In genomic region chr7:124603066-124603465, GRCh38 we compare ENCODE assay signal across 28 cellular contexts.
DNase-seq lines count a peak whose midpoint lies in the region; ATAC-seq and TF ChIP-seq lines count a peak whose summit lies in the region.
"Had no signal": no experiment of that assay in that cellular context is flagged by ENCODE, and none has a peak within 500 bp of the region (broad histone marks: within the 10 kb centered on the region; RNA-seq: fewer than 3 reads in every experiment).

No MANE protein-coding gene starts in this region.

- in situ Hi-C loops in GM13977 (cut with MboI; ENCODE audit: low pct_unique_long_range_greater_than_20kb, low sequenced_read_pairs, unreplicated experiment), result no loop called here

- no peak overlapping the region for H3K4me3 ChIP-seq in epithelial cell of esophagus (ENCODE audit: low read length)
- H3K4me3 ChIP-seq: A549, ascending aorta, BLaER1, left ventricle myocardium inferior, upper lobe of right lung had no signal

- TF ChIP-seq CTCF in epithelial cell of esophagus (IDR thresholded peaks at IDR 0.05; ENCODE audit: insufficient read depth, low read depth, low read length, missing control alignments), result no peak
- no peak for TF ChIP-seq CTCF in GM13977 (IDR thresholded peaks at IDR 0.05; ENCODE audit: extremely low read depth, insufficient read depth, missing control alignments)

- DNase-seq in A172 (ENCODE audit: low spot score) (peak; percentile 67), ELR (ENCODE audit: low read depth) (peak; percentile 60), NCI-H69 (lab: John Stamatoyannopoulos, UW) (peak; percentile 56), epithelial cell of esophagus (ENCODE audit: low read depth) (peak; percentile 72), DMS79 (lab: John Stamatoyannopoulos, UW) (no peak), COR-L47 (lab: John Stamatoyannopoulos, UW) (no peak), GM13977 (ENCODE audit: low spot score) (no peak)
- DNase-seq: activated B cell treated with CpG ODN at 0.5 μM for 24 hours; activated CD4-positive, alpha-beta T cell treated with anti-CD3 and anti-CD28 coated beads, Interleukin-2, amount 50 U/mL, for 4 hours; activated CD8-positive, alpha-beta memory T cell treated with anti-CD3 and anti-CD28 coated beads, Interleukin-2, amount 50 U/mL, for 4 hours; Caco-2; central memory CD4-positive, alpha-beta T cell; DND-41; left ventricle myocardium inferior; naive thymus-derived CD8-positive, alpha-beta T cell; NCI-H1436; NCI-H524; retina; small intestine; stimulated activated CD4-positive, alpha-beta T cell treated with anti-CD3 and anti-CD28 coated beads, Interleukin-2, amount 100 ng/mL, for 24 hours; substantia nigra; T-helper 9 cell; upper lobe of right lung had no signal

- ATAC-seq in GM18873 (IDR thresholded peaks at IDR 0.05; ENCODE audit: low FRiP score, unreplicated experiment), result no peak
- ATAC-seq: A549; activated naive CD4-positive, alpha-beta T cell treated with anti-CD3 and anti-CD28 coated beads, Interleukin-2, amount 50 U/mL, for 72 hours; naive thymus-derived CD8-positive, alpha-beta T cell; upper lobe of right lung had no signal

Comparison
In these comparisons a context has a peak if more than half of its experiments do, and no peak if none do; other contexts are left out.
1. DNase-seq: peak in A172 (single experiment), ELR (single experiment), NCI-H69 (single experiment) and epithelial cell of esophagus (single experiment); none in DMS79 (single experiment), COR-L47 (single experiment) and GM13977 (single experiment).